ENCODE assay signal across 1 cellular context in genomic region chr5:96714951-96715451, GRCh38.
TF ChIP-seq lines count a peak whose summit lies in the region.

No MANE protein-coding gene starts in this region.

TF ChIP-seq in HepG2, 621 proteins besides CTCF, POLR2A, EP300 and RAD21 (continued from another document and continues in another):
- TF ChIP-seq ZNF646 (CRISPR knock-in tag; IDR thresholded peaks at IDR 0.05) (no peak), RFX1 (IDR thresholded peaks at IDR 0.05) (peak; percentile 84), TBL1XR1 (IDR thresholded peaks at IDR 0.05; ENCODE audit: borderline replicate concordance, low read length, partially characterized antibody) (peak; percentile 59), AHR (CRISPR knock-in tag; IDR thresholded peaks at IDR 0.05) (no peak), ZNF256 (CRISPR knock-in tag; conservative IDR thresholded peaks at IDR 0.05) (no peak), RAD51 (IDR thresholded peaks at IDR 0.05; ENCODE audit: borderline replicate concordance) (no peak), ZNF501 (CRISPR knock-in tag; IDR thresholded peaks at IDR 0.05) (no peak), ZNF773 (CRISPR knock-in tag; IDR thresholded peaks at IDR 0.05; ENCODE audit: borderline replicate concordance) (no peak), ZNF766 (CRISPR knock-in tag; IDR thresholded peaks at IDR 0.05; ENCODE audit: borderline replicate concordance) (no peak), ZNF83 (CRISPR knock-in tag; IDR thresholded peaks at IDR 0.05; ENCODE audit: borderline replicate concordance) (no peak), KAT8 (CRISPR knock-in tag; IDR thresholded peaks at IDR 0.05) (peak; percentile 65; the same call in 1 of the 2 replicates), ZNF614 (CRISPR knock-in tag; IDR thresholded peaks at IDR 0.05; ENCODE audit: borderline replicate concordance) (no peak), ZNF567 (CRISPR knock-in tag; IDR thresholded peaks at IDR 0.05; ENCODE audit: borderline replicate concordance) (no peak), ARID3A (IDR thresholded peaks at IDR 0.05; ENCODE audit: low read depth, low read length) (peak; percentile 87), ZNF232 (CRISPR knock-in tag; IDR thresholded peaks at IDR 0.05; ENCODE audit: borderline replicate concordance) (no peak), ZNF570 (CRISPR knock-in tag; IDR thresholded peaks at IDR 0.05; ENCODE audit: borderline replicate concordance) (no peak), NBN (conservative IDR thresholded peaks at IDR 0.05) (no peak), MED8 (CRISPR knock-in tag; IDR thresholded peaks at IDR 0.05; ENCODE audit: insufficient replicate concordance) (no peak), ZNF652 (CRISPR knock-in tag; IDR thresholded peaks at IDR 0.05; ENCODE audit: borderline replicate concordance, low read depth) (peak; percentile 40; the same call in 1 of the 2 replicates), RXRB (CRISPR knock-in tag; IDR thresholded peaks at IDR 0.05; ENCODE audit: borderline replicate concordance) (peak; percentile 76), ZNF496 (CRISPR knock-in tag; IDR thresholded peaks at IDR 0.05; ENCODE audit: insufficient replicate concordance) (no peak), CBX1 (IDR thresholded peaks at IDR 0.05; ENCODE audit: low read depth) (no peak), CREM (IDR thresholded peaks at IDR 0.05) (peak; percentile 43; the same call in 1 of the 2 replicates), CREM (CRISPR knock-in tag; IDR thresholded peaks at IDR 0.05) (no peak), DNMT3B (CRISPR knock-in tag; conservative IDR thresholded peaks at IDR 0.05) (no peak), MBNL3 (CRISPR knock-in tag; conservative IDR thresholded peaks at IDR 0.05) (no peak), KLF16 (CRISPR knock-in tag; IDR thresholded peaks at IDR 0.05) (peak in 1 of 2 experiments; percentile 59; a peak in 2 of 4 replicates), MTA1 (CRISPR knock-in tag; IDR thresholded peaks at IDR 0.05; ENCODE audit: borderline replicate concordance) (no peak), ZNF30 (CRISPR knock-in tag; IDR thresholded peaks at IDR 0.05) (no peak), ASH2L (IDR thresholded peaks at IDR 0.05; ENCODE audit: insufficient read length, low read depth, low read length) (peak; percentile 89), BCL6 (CRISPR knock-in tag; IDR thresholded peaks at IDR 0.05) (peak; percentile 69; the same call in 1 of the 2 replicates), NFIC (IDR thresholded peaks at IDR 0.05; ENCODE audit: low read length) (peak; percentile 60; the same call in 1 of the 2 replicates), ZNF543 (CRISPR knock-in tag; IDR thresholded peaks at IDR 0.05) (no peak), RFX3 (CRISPR knock-in tag; IDR thresholded peaks at IDR 0.05) (peak; percentile 94), RFXAP (CRISPR knock-in tag; IDR thresholded peaks at IDR 0.05; ENCODE audit: borderline replicate concordance) (no peak), MTA3 (CRISPR knock-in tag; IDR thresholded peaks at IDR 0.05) (no peak), ZNF124 (CRISPR knock-in tag; IDR thresholded peaks at IDR 0.05) (no peak), NCOA2 (CRISPR knock-in tag; IDR thresholded peaks at IDR 0.05) (peak; percentile 71), THAP11 (CRISPR knock-in tag; IDR thresholded peaks at IDR 0.05) (peak; percentile 60), SMC3 (IDR thresholded peaks at IDR 0.05; ENCODE audit: low read length) (0 out of 2 replicates have a peak, but pooled peaks have one; percentile 6), ZNF879 (CRISPR knock-in tag; IDR thresholded peaks at IDR 0.05) (no peak), ISL2 (CRISPR knock-in tag; IDR thresholded peaks at IDR 0.05) (peak; percentile 55; the same call in 1 of the 2 replicates), ZNF205 (CRISPR knock-in tag; IDR thresholded peaks at IDR 0.05) (0 out of 2 replicates have a peak, but pooled peaks have one; percentile 47), SMARCC2 (IDR thresholded peaks at IDR 0.05) (peak; percentile 83; the same call in 1 of the 2 replicates), CC2D1A (CRISPR knock-in tag; IDR thresholded peaks at IDR 0.05) (no peak), ZNF563 (CRISPR knock-in tag; IDR thresholded peaks at IDR 0.05) (no peak)
- TF ChIP-seq, protein P1, sequence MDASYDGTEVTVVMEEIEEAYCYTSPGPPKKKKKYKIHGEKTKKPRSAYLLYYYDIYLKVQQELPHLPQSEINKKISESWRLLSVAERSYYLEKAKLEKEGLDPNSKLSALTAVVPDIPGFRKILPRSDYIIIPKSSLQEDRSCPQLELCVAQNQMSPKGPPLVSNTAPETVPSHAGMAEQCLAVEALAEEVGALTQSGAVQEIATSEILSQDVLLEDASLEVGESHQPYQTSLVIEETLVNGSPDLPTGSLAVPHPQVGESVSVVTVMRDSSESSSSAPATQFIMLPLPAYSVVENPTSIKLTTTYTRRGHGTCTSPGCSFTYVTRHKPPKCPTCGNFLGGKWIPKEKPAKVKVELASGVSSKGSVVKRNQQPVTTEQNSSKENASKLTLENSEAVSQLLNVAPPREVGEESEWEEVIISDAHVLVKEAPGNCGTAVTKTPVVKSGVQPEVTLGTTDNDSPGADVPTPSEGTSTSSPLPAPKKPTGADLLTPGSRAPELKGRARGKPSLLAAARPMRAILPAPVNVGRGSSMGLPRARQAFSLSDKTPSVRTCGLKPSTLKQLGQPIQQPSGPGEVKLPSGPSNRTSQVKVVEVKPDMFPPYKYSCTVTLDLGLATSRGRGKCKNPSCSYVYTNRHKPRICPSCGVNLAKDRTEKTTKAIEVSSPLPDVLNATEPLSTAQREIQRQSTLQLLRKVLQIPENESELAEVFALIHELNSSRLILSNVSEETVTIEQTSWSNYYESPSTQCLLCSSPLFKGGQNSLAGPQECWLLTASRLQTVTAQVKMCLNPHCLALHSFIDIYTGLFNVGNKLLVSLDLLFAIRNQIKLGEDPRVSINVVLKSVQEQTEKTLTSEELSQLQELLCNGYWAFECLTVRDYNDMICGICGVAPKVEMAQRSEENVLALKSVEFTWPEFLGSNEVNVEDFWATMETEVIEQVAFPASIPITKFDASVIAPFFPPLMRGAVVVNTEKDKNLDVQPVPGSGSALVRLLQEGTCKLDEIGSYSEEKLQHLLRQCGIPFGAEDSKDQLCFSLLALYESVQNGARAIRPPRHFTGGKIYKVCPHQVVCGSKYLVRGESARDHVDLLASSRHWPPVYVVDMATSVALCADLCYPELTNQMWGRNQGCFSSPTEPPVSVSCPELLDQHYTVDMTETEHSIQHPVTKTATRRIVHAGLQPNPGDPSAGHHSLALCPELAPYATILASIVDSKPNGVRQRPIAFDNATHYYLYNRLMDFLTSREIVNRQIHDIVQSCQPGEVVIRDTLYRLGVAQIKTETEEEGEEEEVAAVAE (CRISPR knock-in tag; IDR thresholded peaks at IDR 0.05; ENCODE audit: borderline replicate concordance) = no peak
- TF ChIP-seq, protein P2, sequence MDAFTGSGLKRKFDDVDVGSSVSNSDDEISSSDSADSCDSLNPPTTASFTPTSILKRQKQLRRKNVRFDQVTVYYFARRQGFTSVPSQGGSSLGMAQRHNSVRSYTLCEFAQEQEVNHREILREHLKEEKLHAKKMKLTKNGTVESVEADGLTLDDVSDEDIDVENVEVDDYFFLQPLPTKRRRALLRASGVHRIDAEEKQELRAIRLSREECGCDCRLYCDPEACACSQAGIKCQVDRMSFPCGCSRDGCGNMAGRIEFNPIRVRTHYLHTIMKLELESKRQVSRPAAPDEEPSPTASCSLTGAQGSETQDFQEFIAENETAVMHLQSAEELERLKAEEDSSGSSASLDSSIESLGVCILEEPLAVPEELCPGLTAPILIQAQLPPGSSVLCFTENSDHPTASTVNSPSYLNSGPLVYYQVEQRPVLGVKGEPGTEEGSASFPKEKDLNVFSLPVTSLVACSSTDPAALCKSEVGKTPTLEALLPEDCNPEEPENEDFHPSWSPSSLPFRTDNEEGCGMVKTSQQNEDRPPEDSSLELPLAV (CRISPR knock-in tag; conservative IDR thresholded peaks at IDR 0.05; ENCODE audit: low read depth) = no peak
- TF ChIP-seq, protein P3, sequence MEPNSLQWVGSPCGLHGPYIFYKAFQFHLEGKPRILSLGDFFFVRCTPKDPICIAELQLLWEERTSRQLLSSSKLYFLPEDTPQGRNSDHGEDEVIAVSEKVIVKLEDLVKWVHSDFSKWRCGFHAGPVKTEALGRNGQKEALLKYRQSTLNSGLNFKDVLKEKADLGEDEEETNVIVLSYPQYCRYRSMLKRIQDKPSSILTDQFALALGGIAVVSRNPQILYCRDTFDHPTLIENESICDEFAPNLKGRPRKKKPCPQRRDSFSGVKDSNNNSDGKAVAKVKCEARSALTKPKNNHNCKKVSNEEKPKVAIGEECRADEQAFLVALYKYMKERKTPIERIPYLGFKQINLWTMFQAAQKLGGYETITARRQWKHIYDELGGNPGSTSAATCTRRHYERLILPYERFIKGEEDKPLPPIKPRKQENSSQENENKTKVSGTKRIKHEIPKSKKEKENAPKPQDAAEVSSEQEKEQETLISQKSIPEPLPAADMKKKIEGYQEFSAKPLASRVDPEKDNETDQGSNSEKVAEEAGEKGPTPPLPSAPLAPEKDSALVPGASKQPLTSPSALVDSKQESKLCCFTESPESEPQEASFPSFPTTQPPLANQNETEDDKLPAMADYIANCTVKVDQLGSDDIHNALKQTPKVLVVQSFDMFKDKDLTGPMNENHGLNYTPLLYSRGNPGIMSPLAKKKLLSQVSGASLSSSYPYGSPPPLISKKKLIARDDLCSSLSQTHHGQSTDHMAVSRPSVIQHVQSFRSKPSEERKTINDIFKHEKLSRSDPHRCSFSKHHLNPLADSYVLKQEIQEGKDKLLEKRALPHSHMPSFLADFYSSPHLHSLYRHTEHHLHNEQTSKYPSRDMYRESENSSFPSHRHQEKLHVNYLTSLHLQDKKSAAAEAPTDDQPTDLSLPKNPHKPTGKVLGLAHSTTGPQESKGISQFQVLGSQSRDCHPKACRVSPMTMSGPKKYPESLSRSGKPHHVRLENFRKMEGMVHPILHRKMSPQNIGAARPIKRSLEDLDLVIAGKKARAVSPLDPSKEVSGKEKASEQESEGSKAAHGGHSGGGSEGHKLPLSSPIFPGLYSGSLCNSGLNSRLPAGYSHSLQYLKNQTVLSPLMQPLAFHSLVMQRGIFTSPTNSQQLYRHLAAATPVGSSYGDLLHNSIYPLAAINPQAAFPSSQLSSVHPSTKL (CRISPR knock-in tag; IDR thresholded peaks at IDR 0.05) = peak; percentile 95
- TF ChIP-seq, protein P4, sequence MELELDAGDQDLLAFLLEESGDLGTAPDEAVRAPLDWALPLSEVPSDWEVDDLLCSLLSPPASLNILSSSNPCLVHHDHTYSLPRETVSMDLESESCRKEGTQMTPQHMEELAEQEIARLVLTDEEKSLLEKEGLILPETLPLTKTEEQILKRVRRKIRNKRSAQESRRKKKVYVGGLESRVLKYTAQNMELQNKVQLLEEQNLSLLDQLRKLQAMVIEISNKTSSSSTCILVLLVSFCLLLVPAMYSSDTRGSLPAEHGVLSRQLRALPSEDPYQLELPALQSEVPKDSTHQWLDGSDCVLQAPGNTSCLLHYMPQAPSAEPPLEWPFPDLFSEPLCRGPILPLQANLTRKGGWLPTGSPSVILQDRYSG (CRISPR knock-in tag; IDR thresholded peaks at IDR 0.05) = no peak
